1 cellular context compared by ENCODE assay signal in the genomic region with DNA sequence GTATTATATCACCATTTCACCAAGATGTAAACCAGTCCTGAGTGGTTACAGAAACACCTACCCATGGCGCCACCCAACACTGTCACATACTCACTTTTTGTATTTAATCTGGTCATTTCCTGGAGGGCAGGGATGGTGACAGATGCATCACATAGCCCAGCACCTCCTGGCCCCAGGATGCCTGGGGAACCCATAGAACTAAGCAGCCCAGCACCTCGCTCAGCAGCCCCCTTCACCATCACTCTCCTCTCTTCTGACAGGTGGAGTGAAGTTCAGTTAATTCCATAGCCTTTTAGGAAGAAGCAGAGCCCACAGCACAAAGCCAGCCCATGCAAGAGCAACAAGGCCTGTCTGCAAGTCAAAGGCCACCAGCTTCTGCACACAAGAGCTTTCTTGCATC.
TF ChIP-seq lines count a peak whose summit lies in the region.

No MANE protein-coding gene starts in this region.

TF ChIP-seq in HepG2, 621 proteins besides CTCF, POLR2A, EP300 and RAD21:
- TF ChIP-seq KDM4B (CRISPR knock-in tag; IDR thresholded peaks at IDR 0.05) (no peak), ZNF432 (CRISPR knock-in tag; IDR thresholded peaks at IDR 0.05; ENCODE audit: borderline replicate concordance) (no peak), ZNF83 (CRISPR knock-in tag; IDR thresholded peaks at IDR 0.05; ENCODE audit: borderline replicate concordance) (no peak), KAT8 (CRISPR knock-in tag; IDR thresholded peaks at IDR 0.05) (no peak), ZNF564 (CRISPR knock-in tag; IDR thresholded peaks at IDR 0.05) (no peak), KLF15 (CRISPR knock-in tag; IDR thresholded peaks at IDR 0.05; ENCODE audit: borderline replicate concordance) (no peak), ZNF646 (CRISPR knock-in tag; IDR thresholded peaks at IDR 0.05) (no peak), ZKSCAN1 (IDR thresholded peaks at IDR 0.05; ENCODE audit: low read length) (no peak), ZNF709 (CRISPR knock-in tag; IDR thresholded peaks at IDR 0.05) (no peak), MIER2 (CRISPR knock-in tag; IDR thresholded peaks at IDR 0.05) (no peak), ZNF678 (CRISPR knock-in tag; IDR thresholded peaks at IDR 0.05) (no peak), KDM5B (CRISPR knock-in tag; IDR thresholded peaks at IDR 0.05; ENCODE audit: borderline replicate concordance) (no peak), IRF2 (CRISPR knock-in tag; IDR thresholded peaks at IDR 0.05) (no peak)
- TF ChIP-seq, protein P1, sequence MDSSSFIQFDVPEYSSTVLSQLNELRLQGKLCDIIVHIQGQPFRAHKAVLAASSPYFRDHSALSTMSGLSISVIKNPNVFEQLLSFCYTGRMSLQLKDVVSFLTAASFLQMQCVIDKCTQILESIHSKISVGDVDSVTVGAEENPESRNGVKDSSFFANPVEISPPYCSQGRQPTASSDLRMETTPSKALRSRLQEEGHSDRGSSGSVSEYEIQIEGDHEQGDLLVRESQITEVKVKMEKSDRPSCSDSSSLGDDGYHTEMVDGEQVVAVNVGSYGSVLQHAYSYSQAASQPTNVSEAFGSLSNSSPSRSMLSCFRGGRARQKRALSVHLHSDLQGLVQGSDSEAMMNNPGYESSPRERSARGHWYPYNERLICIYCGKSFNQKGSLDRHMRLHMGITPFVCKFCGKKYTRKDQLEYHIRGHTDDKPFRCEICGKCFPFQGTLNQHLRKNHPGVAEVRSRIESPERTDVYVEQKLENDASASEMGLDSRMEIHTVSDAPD (CRISPR knock-in tag; IDR thresholded peaks at IDR 0.05) = no peak
- TF ChIP-seq, protein P2, sequence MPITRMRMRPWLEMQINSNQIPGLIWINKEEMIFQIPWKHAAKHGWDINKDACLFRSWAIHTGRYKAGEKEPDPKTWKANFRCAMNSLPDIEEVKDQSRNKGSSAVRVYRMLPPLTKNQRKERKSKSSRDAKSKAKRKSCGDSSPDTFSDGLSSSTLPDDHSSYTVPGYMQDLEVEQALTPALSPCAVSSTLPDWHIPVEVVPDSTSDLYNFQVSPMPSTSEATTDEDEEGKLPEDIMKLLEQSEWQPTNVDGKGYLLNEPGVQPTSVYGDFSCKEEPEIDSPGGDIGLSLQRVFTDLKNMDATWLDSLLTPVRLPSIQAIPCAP (CRISPR knock-in tag; IDR thresholded peaks at IDR 0.05; ENCODE audit: low read depth) = no peak
